17 cellular contexts compared by ENCODE assay signal in the genomic region with DNA sequence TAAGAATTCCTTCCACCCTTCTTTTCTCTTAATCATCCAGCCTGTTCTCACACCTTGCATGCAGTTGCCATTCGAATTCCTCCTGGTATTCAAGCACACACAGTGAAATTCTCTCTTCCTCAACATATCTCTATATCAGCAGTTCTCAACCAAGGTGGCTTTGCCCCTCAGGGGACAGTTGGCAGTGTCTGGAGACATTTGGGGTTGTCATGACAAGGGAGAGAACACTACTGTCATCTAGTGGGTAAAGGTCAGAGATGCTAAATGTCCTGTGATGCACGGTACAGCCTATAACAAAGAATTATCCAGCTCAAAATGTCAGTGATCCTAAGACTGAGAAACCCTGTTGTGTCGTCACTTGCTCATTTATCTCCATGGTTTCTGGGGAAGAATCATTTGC.
"Had no signal": no experiment of that assay in that cellular context is flagged by ENCODE, and none has a peak within 500 bp of the region (broad histone marks: within the 10 kb centered on the region; RNA-seq: fewer than 3 reads in every experiment).

No MANE protein-coding gene starts in this region.

- H3K27me3 ChIP-seq: ascending aorta, gastroesophageal sphincter, right atrium auricular region, upper lobe of right lung had no signal

- DNase-seq: activated CD4-positive, alpha-beta T cell treated with anti-CD3 and anti-CD28 coated beads, Interleukin-2, amount 50 U/mL, for 48 hours; activated CD8-positive, alpha-beta memory T cell treated with anti-CD3 and anti-CD28 coated beads, Interleukin-2, amount 10 ng/mL, durations not matched to agents 7 days and 5 days; activated naive CD4-positive, alpha-beta T cell treated with anti-CD3 and anti-CD28 coated beads, Interleukin-2, amount 10 ng/mL, durations not matched to agents 7 days and 5 days; activated T-cell treated with anti-CD3 and anti-CD28 coated beads, Interleukin-2, amount 50 U/mL, for 1 hour; heart right ventricle; left colon; lower lobe of right lung; midbrain; stimulated activated CD4-positive, alpha-beta T cell treated with anti-CD3 and anti-CD28 coated beads, Interleukin-15, amount 100 ng/mL, for 24 hours; stimulated activated naive CD8-positive, alpha-beta T cell treated with anti-CD3 and anti-CD28 coated beads, Interleukin-15, amount 100 ng/mL, for 72 hours; T1000; upper lobe of right lung had no signal

- H3K27ac ChIP-seq: ascending aorta, gastroesophageal sphincter, heart right ventricle, lower lobe of right lung, right atrium auricular region, skin epidermis, upper lobe of right lung had no signal

- H3K4me1 ChIP-seq: ascending aorta, gastroesophageal sphincter, heart right ventricle, lower lobe of right lung, right atrium auricular region, upper lobe of right lung had no signal

- H3K4me3 ChIP-seq: ascending aorta, gastroesophageal sphincter, heart right ventricle, lower lobe of right lung, right atrium auricular region, skin epidermis, upper lobe of right lung had no signal

- ATAC-seq: activated CD4-positive, CD25-positive, alpha-beta regulatory T cell treated with anti-CD3 and anti-CD28 coated beads, Interleukin-2, amount 50 U/mL, for 24 hours; activated CD8-positive, alpha-beta memory T cell treated with anti-CD3 and anti-CD28 coated beads, Interleukin-2, amount 10 ng/mL, durations not matched to agents 7 days and 5 days; gastroesophageal sphincter; heart right ventricle; left colon; lower lobe of right lung; stimulated activated naive CD8-positive, alpha-beta T cell treated with anti-CD3 and anti-CD28 coated beads, Interleukin-15, amount 100 ng/mL, for 72 hours; upper lobe of right lung had no signal

- H3K36me3 ChIP-seq: ascending aorta, gastroesophageal sphincter, heart right ventricle, lower lobe of right lung, right atrium auricular region, upper lobe of right lung had no signal

- H3K9me3 ChIP-seq: ascending aorta, gastroesophageal sphincter, lower lobe of right lung, right atrium auricular region, upper lobe of right lung had no signal
